ENCODE assay signal across 1 cellular context in genomic region chr4:55345980-55346850, GRCh38.
TF ChIP-seq lines count a peak whose summit lies in the region.

Gene SRD5A3 (plus strand): TSS chr4:55346242. CDS start chr4:55346337, 95 bp downstream.

TF ChIP-seq in GM23338, 12 proteins besides CTCF, POLR2A, EP300 and RAD21 (continued from another document):
- TF ChIP-seq, protein P1, sequence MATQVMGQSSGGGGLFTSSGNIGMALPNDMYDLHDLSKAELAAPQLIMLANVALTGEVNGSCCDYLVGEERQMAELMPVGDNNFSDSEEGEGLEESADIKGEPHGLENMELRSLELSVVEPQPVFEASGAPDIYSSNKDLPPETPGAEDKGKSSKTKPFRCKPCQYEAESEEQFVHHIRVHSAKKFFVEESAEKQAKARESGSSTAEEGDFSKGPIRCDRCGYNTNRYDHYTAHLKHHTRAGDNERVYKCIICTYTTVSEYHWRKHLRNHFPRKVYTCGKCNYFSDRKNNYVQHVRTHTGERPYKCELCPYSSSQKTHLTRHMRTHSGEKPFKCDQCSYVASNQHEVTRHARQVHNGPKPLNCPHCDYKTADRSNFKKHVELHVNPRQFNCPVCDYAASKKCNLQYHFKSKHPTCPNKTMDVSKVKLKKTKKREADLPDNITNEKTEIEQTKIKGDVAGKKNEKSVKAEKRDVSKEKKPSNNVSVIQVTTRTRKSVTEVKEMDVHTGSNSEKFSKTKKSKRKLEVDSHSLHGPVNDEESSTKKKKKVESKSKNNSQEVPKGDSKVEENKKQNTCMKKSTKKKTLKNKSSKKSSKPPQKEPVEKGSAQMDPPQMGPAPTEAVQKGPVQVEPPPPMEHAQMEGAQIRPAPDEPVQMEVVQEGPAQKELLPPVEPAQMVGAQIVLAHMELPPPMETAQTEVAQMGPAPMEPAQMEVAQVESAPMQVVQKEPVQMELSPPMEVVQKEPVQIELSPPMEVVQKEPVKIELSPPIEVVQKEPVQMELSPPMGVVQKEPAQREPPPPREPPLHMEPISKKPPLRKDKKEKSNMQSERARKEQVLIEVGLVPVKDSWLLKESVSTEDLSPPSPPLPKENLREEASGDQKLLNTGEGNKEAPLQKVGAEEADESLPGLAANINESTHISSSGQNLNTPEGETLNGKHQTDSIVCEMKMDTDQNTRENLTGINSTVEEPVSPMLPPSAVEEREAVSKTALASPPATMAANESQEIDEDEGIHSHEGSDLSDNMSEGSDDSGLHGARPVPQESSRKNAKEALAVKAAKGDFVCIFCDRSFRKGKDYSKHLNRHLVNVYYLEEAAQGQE (IDR thresholded peaks at IDR 0.05; ENCODE audit: unreplicated experiment), result no peak
